In the genomic region with DNA sequence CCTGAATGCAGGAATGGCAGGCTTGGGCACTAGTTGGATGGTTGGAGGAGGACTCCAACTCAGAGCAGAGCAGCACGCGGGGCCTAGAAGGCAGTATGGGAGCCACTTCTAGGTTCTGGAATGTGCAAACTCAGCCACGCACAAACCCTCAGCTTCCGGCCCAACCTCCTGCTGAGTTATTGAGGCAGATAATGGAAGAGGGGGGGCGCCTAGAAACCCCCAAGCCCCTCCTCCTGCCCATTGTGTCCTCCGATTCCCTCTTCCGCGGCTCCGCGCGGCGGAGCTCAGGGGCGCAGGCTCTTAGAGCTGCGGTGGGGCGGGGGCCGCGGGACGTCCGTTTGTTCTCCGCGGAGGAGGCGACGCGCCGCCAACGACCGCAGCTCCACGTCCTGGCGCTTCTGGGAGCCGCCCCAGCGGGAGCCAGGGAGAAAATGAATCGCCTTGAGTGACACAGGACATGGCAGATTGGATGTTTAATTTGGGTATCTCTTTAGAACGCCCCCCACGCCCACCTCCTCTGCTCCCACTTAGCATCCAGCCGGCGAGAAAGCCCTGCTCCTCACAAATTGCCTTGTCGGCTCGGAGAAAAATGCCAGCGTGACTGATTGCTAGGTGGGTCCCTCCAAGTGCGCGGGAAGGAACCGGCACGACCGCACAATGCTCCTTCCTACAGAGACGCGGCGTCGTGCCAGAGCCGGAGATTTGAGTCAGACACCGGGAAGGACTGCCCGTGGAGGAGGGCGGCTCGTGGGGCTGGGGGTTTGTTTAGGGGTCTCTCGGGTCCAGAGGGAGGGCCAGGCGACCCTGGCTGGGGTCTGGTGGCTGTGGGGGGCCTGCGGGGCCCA, we compare ENCODE assay signal across 8 cellular contexts.
DNase-seq lines count a peak whose midpoint lies in the region; ATAC-seq, FAIRE-seq and TF ChIP-seq lines count a peak whose summit lies in the region.

No MANE protein-coding gene starts in this region.

- WGBS in A549 (ENCODE audit: missing lambda C conversion rate): 7% methylated on average over 16 of the region's 56 CpGs
- no CpG with 5 or more reads among the region's 56 CpGs for WGBS in H9 (ENCODE audit: extremely low coverage, insufficient read length, low lambda C conversion rate)

- H3K4me2 ChIP-seq in A549 (peak overlapping the region; percentile 96), H9 (ENCODE audit: insufficient read depth, insufficient read length, low read length) (peak overlapping the region; percentile 54), skeletal muscle satellite cell (ENCODE audit: low read length) (peak overlapping the region; percentile 99)

- H4K20me1 ChIP-seq in H9 (ENCODE audit: control insufficient read depth, insufficient read depth, insufficient read length): no peaks in the 10 kb centered on the region

- peaks cover 10 to 21% (median 11%) of the 10 kb centered on the region in 3 experiments; a peak in 6 of 7 replicates for H3K36me3 Mint-ChIP-seq in H9 (ENCODE audit: insufficient read depth in 1 of 3, low read depth in 3 of 3)

- no peaks in the 10 kb centered on the region for H3K9me3 ChIP-seq in A549
- peaks cover 6% of the 10 kb centered on the region for H3K9me3 ChIP-seq in H9 (ENCODE audit: control insufficient read depth, low read depth, low read length)
- no peaks in the 10 kb centered on the region for H3K9me3 ChIP-seq in breast epithelium
- H3K9me3 ChIP-seq in skeletal muscle satellite cell (replicated peaks; ENCODE audit: low read length): no peaks in the 10 kb centered on the region

- no peak overlapping the region for H2BK20ac ChIP-seq in H9 (ENCODE audit: low read depth, low read length, poor library complexity, severe bottlenecking)

- ATAC-seq in A549 (peak; percentile 65 to 75; a peak in 5 of 6 replicates), GM21737 (IDR thresholded peaks at IDR 0.05; ENCODE audit: unreplicated experiment) (no peak)

- H3K56ac ChIP-seq in H9 (ENCODE audit: insufficient read length, low read depth, low read length): no peak overlapping the region

- no peak overlapping the region for H2BK120ac ChIP-seq in H9 (ENCODE audit: low read depth, low read length, poor library complexity, severe bottlenecking)

- POLR2A ChIA-PET in A549 (lab: Yijun Ruan, JAX): no interaction called here

- H2BK12ac ChIP-seq in H9 (ENCODE audit: insufficient read length, low read depth, low read length): no peak overlapping the region

- peak overlapping the region in 1 of 3 experiments; percentile 73; a peak in 1 of 7 replicates for H3K27ac Mint-ChIP-seq in H9

- H3K79me1 ChIP-seq in H9 (ENCODE audit: insufficient read depth, low read depth, low read length, poor library complexity, severe bottlenecking): no peaks in the 10 kb centered on the region

- no peak for FAIRE-seq in A549 (lab: Jason Lieb, UNC)

- peak overlapping the region; percentile 73 to 82 for H3K4me3 Mint-ChIP-seq in H9

- peaks cover 14% of the 10 kb centered on the region for H3K23me2 ChIP-seq in H9 (ENCODE audit: insufficient read length, low read depth, low read length, poor library complexity, severe bottlenecking)

- H3K9ac ChIP-seq in H9 (ENCODE audit: extremely low read depth, insufficient read length, low read length): peak overlapping the region; percentile 32
- H3K9ac ChIP-seq in skeletal muscle satellite cell (ENCODE audit: low read depth, low read length): peak overlapping the region; percentile 65

- H3T11ph ChIP-seq in H9 (ENCODE audit: low read length): no peak overlapping the region

- no peak for TF ChIP-seq RAD21 in A549 (conservative IDR thresholded peaks at IDR 0.05 in 1 of 2, IDR thresholded peaks at IDR 0.05 in 1 of 2)

- no peak overlapping the region for H4K91ac ChIP-seq in H9 (ENCODE audit: insufficient read length, low read depth, low read length)

- peaks cover 29 to 30% of the 10 kb centered on the region in 2 experiments for H3K4me1 Mint-ChIP-seq in H9

- TF ChIP-seq POLR2A in A549 (IDR thresholded peaks at IDR 0.05; ENCODE audit: low read length) (no peak), breast epithelium (IDR thresholded peaks at IDR 0.05) (no peak)

- TF ChIP-seq EP300 in A549 (IDR thresholded peaks at IDR 0.05): no peak

- peak overlapping the region; percentile 89 for H3K14ac ChIP-seq in H9 (ENCODE audit: insufficient read depth, low read length)

- CTCF ChIA-PET in A549 (lab: Yijun Ruan, JAX): interaction anchor here (0.9 to 1.3 kb wide), 2 partner anchors 11 to 23 kb away, joined by 3 to 4 read pairs; no protein-coding TSS in a partner anchor

- H2AK5ac ChIP-seq in H9 (ENCODE audit: insufficient read length, low read length): no peak overlapping the region

- no peak overlapping the region for H2BK15ac ChIP-seq in H9 (ENCODE audit: low read depth, low read length)

- H3K27me3 Mint-ChIP-seq in H9 (ENCODE audit: low read depth): peaks cover 32% of the 10 kb centered on the region

- no peaks in the 10 kb centered on the region for H3K4me1 ChIP-seq in A549
- no peaks in the 10 kb centered on the region; the same call in 1 of the 2 replicates for H3K4me1 ChIP-seq in H9 (ENCODE audit: insufficient read depth, low read length)
- peaks cover 0 to 4% of the 10 kb centered on the region in 2 donors for H3K4me1 ChIP-seq in breast epithelium
- H3K4me1 ChIP-seq in skeletal muscle satellite cell (ENCODE audit: control insufficient read depth, insufficient read depth, low read length): peaks cover 14% of the 10 kb centered on the region

- H3K27me3 ChIP-seq in H9 (ENCODE audit: insufficient read depth, low read length) (no peaks in the 10 kb centered on the region; the same call in 1 of the 2 replicates), breast epithelium (no peaks in the 10 kb centered on the region), skeletal muscle satellite cell (ENCODE audit: control insufficient read depth, insufficient read depth, low read length) (peaks cover 37% of the 10 kb centered on the region)

- H3K27ac ChIP-seq in A549 (peak overlapping the region in 1 of 2 experiments; percentile 84; a peak in 3 of 6 replicates), H9 (ENCODE audit: insufficient read length, low read depth, low read length) (no peak overlapping the region), breast epithelium (peak overlapping the region; percentile 84 to 91)

- peak overlapping the region; percentile 46 for H3K4me3 ChIP-seq in A549
- peak overlapping the region; percentile 45 to 68 (median 55) for H3K4me3 ChIP-seq in breast epithelium
- H3K4me3 ChIP-seq in skeletal muscle satellite cell (ENCODE audit: low read length): peak overlapping the region; percentile 72

- H2BK5ac ChIP-seq in H9 (ENCODE audit: insufficient read length, low read length): no peak overlapping the region

- no peak overlapping the region; the same call in 1 of the 2 replicates for H3K4ac ChIP-seq in H9 (ENCODE audit: low read depth, low read length)

- no peak overlapping the region for H4K8ac ChIP-seq in H9 (replicated peaks; ENCODE audit: insufficient read length, low read depth, low read length)

- peaks cover 16 to 25% of the 10 kb centered on the region in 2 experiments for H3K9me3 Mint-ChIP-seq in H9

- no peak overlapping the region for H4K5ac ChIP-seq in H9 (ENCODE audit: insufficient read length, low read depth, low read length)

- no peak overlapping the region for H2AFZ ChIP-seq in H9 (ENCODE audit: low read length)

- DNase-seq in A549 (ENCODE audit: low read depth in 1 of 2, low spot score in 1 of 2): peak in 1 of 2 experiments; percentile 28
- DNase-seq in H9: peak; percentile 86
- DNase-seq in NOMO-1 (lab: John Stamatoyannopoulos, UW; ENCODE audit: unreplicated experiment in 2 of 2): peak; percentile 82 to 94
- DNase-seq in breast epithelium (ENCODE audit: low spot score in 2 of 2): peak in 1 of 2 donors; percentile 67
- DNase-seq in inferior parietal cortex (ENCODE audit: extremely low spot score): peak; percentile 50
- DNase-seq in activated CD8-positive, alpha-beta memory T cell treated with anti-CD3 and anti-CD28 coated beads for 24 hours: no peak

- no peaks in the 10 kb centered on the region for H3K79me2 ChIP-seq in H9 (ENCODE audit: insufficient read depth, low read length)

- intact Hi-C loops in breast epithelium (cut with DNase I; ENCODE audit: low total_unique reads): no loop called here

- H3K36me3 ChIP-seq in breast epithelium (no peaks in the 10 kb centered on the region), skeletal muscle satellite cell (ENCODE audit: insufficient read depth, low read length) (no peaks in the 10 kb centered on the region)

- H3K23ac ChIP-seq in H9 (ENCODE audit: insufficient read length, low read depth, low read length): no peak overlapping the region

- H3K18ac ChIP-seq in H9 (ENCODE audit: insufficient read length, low read depth, low read length): peak overlapping the region; percentile 9

- TF ChIP-seq CTCF in A549 (IDR thresholded peaks at IDR 0.05) (no peak), H9 (conservative IDR thresholded peaks at IDR 0.05) (no peak), breast epithelium (IDR thresholded peaks at IDR 0.05) (no peak)

TF ChIP-seq in A549, 52 proteins besides CTCF, POLR2A, EP300 and RAD21:
- no peak for TF ChIP-seq CEBPB (IDR thresholded peaks at IDR 0.05)
- TF ChIP-seq, protein P1, sequence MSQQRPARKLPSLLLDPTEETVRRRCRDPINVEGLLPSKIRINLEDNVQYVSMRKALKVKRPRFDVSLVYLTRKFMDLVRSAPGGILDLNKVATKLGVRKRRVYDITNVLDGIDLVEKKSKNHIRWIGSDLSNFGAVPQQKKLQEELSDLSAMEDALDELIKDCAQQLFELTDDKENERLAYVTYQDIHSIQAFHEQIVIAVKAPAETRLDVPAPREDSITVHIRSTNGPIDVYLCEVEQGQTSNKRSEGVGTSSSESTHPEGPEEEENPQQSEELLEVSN (IDR thresholded peaks at IDR 0.05; ENCODE audit: borderline replicate concordance, low read depth): peak; percentile 13; the same call in 1 of the 2 replicates
